In the genomic region with DNA sequence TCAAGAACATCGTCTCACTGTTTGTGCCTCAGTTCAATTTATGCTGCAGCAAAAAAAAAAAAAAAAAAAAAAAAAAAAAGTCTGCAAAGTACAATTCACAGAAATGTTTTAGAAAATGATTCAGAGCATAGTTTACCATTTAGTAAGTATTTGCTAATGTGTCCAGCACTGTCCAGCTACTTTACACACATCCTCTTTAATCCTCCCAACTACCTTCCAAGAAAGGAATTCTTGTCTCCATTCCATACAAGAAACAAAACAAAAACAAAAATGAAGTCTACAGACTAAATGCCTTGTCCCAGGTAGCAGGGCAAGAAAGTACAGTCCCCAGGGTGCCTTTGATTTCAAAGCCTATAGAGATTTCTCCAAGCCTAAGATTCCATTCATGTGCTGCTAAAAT, we compare ENCODE assay signal across 33 cellular contexts. TPM values are rescaled to one million over a fixed set of nuclear protein-coding genes. Genes with fewer than 3 reads are reported as not detected.
DNase-seq lines count a peak whose midpoint lies in the region; ATAC-seq and TF ChIP-seq lines count a peak whose summit lies in the region.
"Had no signal": no experiment of that assay in that cellular context is flagged by ENCODE, and none has a peak within 500 bp of the region (broad histone marks: within the 10 kb centered on the region; RNA-seq: fewer than 3 reads in every experiment).

No MANE protein-coding gene starts in this region.

- intact Hi-C loops in left ventricle myocardium superior (cut with micrococcal nuclease) = no loop called here

- DNase-seq in AG10803 (ENCODE audit: low read depth) (peak; percentile 88), HS-5 (ENCODE audit: low read depth) (peak; percentile 51), astrocyte of the spinal cord (ENCODE audit: low read depth, low spot score) (peak; percentile 23), kidney tubule cell (ENCODE audit: low spot score) (peak; percentile 14), NCI-H1417 treated with DMSO at 0.1 percent for 48 hours (lab: John Stamatoyannopoulos, UW) (no peak), left ventricle myocardium superior (no peak), AML-193 (lab: John Stamatoyannopoulos, UW) (no peak)
- DNase-seq: ACHN; activated CD4-positive, alpha-beta T cell treated with anti-CD3 and anti-CD28 coated beads for 48 hours; activated naive CD4-positive, alpha-beta T cell treated with Interleukin-2 at 50 U/mL for 16 hours; activated T-cell treated with anti-CD3 and anti-CD28 coated beads, Interleukin-2, amount 50 U/mL, for 48 hours; CD4-positive, alpha-beta memory T cell; DMS 273 treated with DMSO at 0.1 percent for 48 hours; H9; heart right ventricle; immature natural killer cell; left ventricle myocardium inferior; midbrain; natural killer cell; NCI-H1105 treated with DMSO at 0.1 percent for 48 hours; NCI-H2081; NCI-H345; NCI-H82; RPMI8226; stimulated activated CD4-positive, alpha-beta T cell treated with anti-CD3 and anti-CD28 coated beads, Interleukin-4, amount 100 ng/mL, for 1 hour; stimulated activated naive CD4-positive, alpha-beta T cell had no signal

- no peak for ATAC-seq in GM21717 (IDR thresholded peaks at IDR 0.05; ENCODE audit: unreplicated experiment)
- no peak for ATAC-seq in left ventricle myocardium superior
- ATAC-seq: heart right ventricle, natural killer cell had no signal

- in situ Hi-C loops in astrocyte of the spinal cord (cut with HindIII; ENCODE audit: low sequenced_read_pairs) = no loop called here

- no peak overlapping the region for H3K4me3 ChIP-seq in AG10803 (ENCODE audit: low read length)
- H3K4me3 ChIP-seq in astrocyte of the spinal cord (ENCODE audit: low read depth, low read length) = no peak overlapping the region
- H3K4me3 ChIP-seq: heart right ventricle, left ventricle myocardium inferior, SK-N-MC, thoracic aorta had no signal

- no peak for TF ChIP-seq CTCF in AG10803 (conservative IDR thresholded peaks at IDR 0.05; ENCODE audit: low read length)
- TF ChIP-seq CTCF in astrocyte of the spinal cord (IDR thresholded peaks at IDR 0.05; ENCODE audit: low read depth, low read length) = no peak

RNA-seq across cellular contexts. Expression of a gene that starts 38.9 kb away (rescaled TPM):
- total RNA-seq in left ventricle myocardium superior = not detected
- total RNA-seq: cardiac septum; CD4-positive, alpha-beta memory T cell; H9; heart right ventricle; left ventricle myocardium inferior; natural killer cell; osteocyte; renal cortical epithelial cell; T-helper 2 cell treated with Interferon-gamma antibody and Interleukin-4, amounts not matched to agents 100 ng/mL and 5 ng/mL, for 36 hours; thoracic aorta had no signal

Comparison
In these comparisons a context has a peak if more than half of its experiments do, and no peak if none do; other contexts are left out.
1. DNase-seq: peak in AG10803 (single experiment), HS-5 (single experiment), astrocyte of the spinal cord (single experiment) and kidney tubule cell (single experiment); none in NCI-H1417 treated with DMSO at 0.1 percent for 48 hours (single experiment), left ventricle myocardium superior (single experiment) and AML-193 (0 of 2).